8 cellular contexts compared by ENCODE assay signal in genomic region chr6:26659042-26659359, GRCh38. TPM values are rescaled to one million over a fixed set of nuclear protein-coding genes. Genes with fewer than 3 reads are reported as not detected.
DNase-seq lines count a peak whose midpoint lies in the region; ATAC-seq, FAIRE-seq and TF ChIP-seq lines count a peak whose summit lies in the region.

No MANE protein-coding gene starts in this region.

- no peak for FAIRE-seq in small intestine (lab: Jason Lieb, UNC)

- H3K36me3 ChIP-seq in H7 (replicated peaks; ENCODE audit: control insufficient read depth, insufficient read depth, low read length): peaks cover 2% of the 10 kb centered on the region
- peaks cover 3% of the 10 kb centered on the region for H3K36me3 ChIP-seq in hepatocyte (replicated peaks; ENCODE audit: insufficient read depth, low read depth)
- no peaks in the 10 kb centered on the region for H3K36me3 ChIP-seq in small intestine (ENCODE audit: control insufficient read depth in 2 of 2, insufficient read depth in 2 of 2, low read length in 2 of 2)

- intact Hi-C loops in activated CD4-positive, alpha-beta memory T cell treated with anti-CD3 and anti-CD28 coated beads for 36 hours (cut with micrococcal nuclease): loop anchor here (2.0 kb wide), 1 partner anchor 52 kb away; no protein-coding TSS in a partner anchor

- no peak overlapping the region for H3K27ac Mint-ChIP-seq in activated CD4-positive, alpha-beta memory T cell treated with anti-CD3 and anti-CD28 coated beads for 36 hours

- H3K4me1 ChIP-seq in hepatocyte (ENCODE audit: insufficient read depth): peaks cover 6% of the 10 kb centered on the region
- peaks cover 3 to 11% of the 10 kb centered on the region in 2 donors for H3K4me1 ChIP-seq in small intestine (ENCODE audit: control insufficient read depth in 2 of 2, insufficient read depth in 1 of 2, low read depth in 1 of 2, low read length in 1 of 2)

- POLR2A ChIA-PET in activated CD4-positive, alpha-beta memory T cell treated with anti-CD3 and anti-CD28 coated beads for 36 hours (lab: Charles Lee): no interaction called here

- peak overlapping the region; percentile 63 for H3K4me3 ChIP-seq in H7 (ENCODE audit: insufficient read depth, low read depth, low read length)
- H3K4me3 ChIP-seq in hepatocyte: peak overlapping the region; percentile 67
- H3K4me3 ChIP-seq in small intestine (ENCODE audit: low read depth in 1 of 2, low read length in 2 of 2): peak overlapping the region; percentile 73 to 89

- peak overlapping the region; percentile 73 for H3K4me3 Mint-ChIP-seq in activated CD4-positive, alpha-beta memory T cell treated with anti-CD3 and anti-CD28 coated beads for 36 hours

- ATAC-seq in HG02763 (IDR thresholded peaks at IDR 0.05; ENCODE audit: unreplicated experiment): no peak

- DNase-seq in H7 (no peak), hepatocyte (ENCODE audit: low spot score) (no peak), small intestine (peak; percentile 21), DMS153 (lab: John Stamatoyannopoulos, UW) (no peak), CD1c-positive myeloid dendritic cell (ENCODE audit: extremely low spot score) (no peak), GF-D8 (lab: John Stamatoyannopoulos, UW) (no peak)
- DNase-seq in activated CD4-positive, alpha-beta memory T cell treated with anti-CD3 and anti-CD28 coated beads for 36 hours: no peak

- no peaks in the 10 kb centered on the region for H3K9me3 Mint-ChIP-seq in activated CD4-positive, alpha-beta memory T cell treated with anti-CD3 and anti-CD28 coated beads for 36 hours

- no peak for TF ChIP-seq CTCF in hepatocyte (IDR thresholded peaks at IDR 0.05; ENCODE audit: poor library complexity)

- no peaks in the 10 kb centered on the region for H3K9me2 ChIP-seq in hepatocyte (replicated peaks; ENCODE audit: insufficient read depth)

- CTCF ChIA-PET in activated CD4-positive, alpha-beta memory T cell treated with anti-CD3 and anti-CD28 coated beads for 36 hours (lab: Charles Lee): interaction anchor here (1.1 to 1.5 kb wide), 2 partner anchors 51 to 63 kb away, joined by 3 to 5 read pairs; no protein-coding TSS in a partner anchor

- peaks cover 12% of the 10 kb centered on the region for H3K27me3 Mint-ChIP-seq in activated CD4-positive, alpha-beta memory T cell treated with anti-CD3 and anti-CD28 coated beads for 36 hours

- H2AFZ ChIP-seq in hepatocyte: peak overlapping the region; percentile 77

- H3K27ac ChIP-seq in hepatocyte (peak overlapping the region; percentile 86), small intestine (ENCODE audit: low read depth in 1 of 2, low read length in 1 of 2) (peak overlapping the region; percentile 50 to 85)

- H3K9me3 ChIP-seq in hepatocyte (ENCODE audit: low read depth) (no peaks in the 10 kb centered on the region), small intestine (ENCODE audit: control insufficient read depth, low read depth) (no peaks in the 10 kb centered on the region)

- 0% methylated on average over 5 of the region's 7 CpGs for WGBS in hepatocyte (ENCODE audit: low lambda C conversion rate, missing lambda C conversion rate)
- 1 to 3% (median 2%) methylated on average over 7 of the region's 7 CpGs for WGBS in small intestine, 3 donors

- H3K79me2 ChIP-seq in hepatocyte: peaks cover 46% of the 10 kb centered on the region

- peaks cover 10% of the 10 kb centered on the region; the same call in 1 of the 2 replicates for H3K27me3 ChIP-seq in H7 (ENCODE audit: control insufficient read depth, insufficient read depth, low read length)
- H3K27me3 ChIP-seq in hepatocyte: peaks cover 22% of the 10 kb centered on the region
- H3K27me3 ChIP-seq in small intestine (ENCODE audit: control insufficient read depth in 2 of 2, insufficient read depth in 2 of 2, low read length in 2 of 2): no peaks in the 10 kb centered on the region

- H3K4me1 Mint-ChIP-seq in activated CD4-positive, alpha-beta memory T cell treated with anti-CD3 and anti-CD28 coated beads for 36 hours (ENCODE audit: low read depth): peaks cover 16% of the 10 kb centered on the region

- peaks cover 11% of the 10 kb centered on the region for H3K36me3 Mint-ChIP-seq in activated CD4-positive, alpha-beta memory T cell treated with anti-CD3 and anti-CD28 coated beads for 36 hours

- H3K4me2 ChIP-seq in hepatocyte: peak overlapping the region; percentile 96

- peaks cover 13% of the 10 kb centered on the region for H4K20me1 ChIP-seq in hepatocyte (ENCODE audit: insufficient read depth, poor library complexity, severe bottlenecking)

RNA-seq across cellular contexts. Expression of gene ZNF322, which starts 0.5 kb away (rescaled TPM):
- 12.0 and 16.4 TPM in 2 replicates for total RNA-seq in H7 (2014; rRNA removed; shearing (Covaris generic))
- total RNA-seq in activated CD4-positive, alpha-beta memory T cell treated with anti-CD3 and anti-CD28 coated beads for 36 hours: 10 to 100 TPM; 10.4 to 11.3 TPM
- total RNA-seq in hepatocyte: 23.6 and 26.6 TPM in 2 replicates
- polyA plus RNA-seq in hepatocyte (13.2 and 14.3 TPM in 2 replicates), small intestine (1 to 10 TPM; 4.7 to 5.8 (median 5.7) TPM)
